Comparison of ENCODE assay signal across 1 cellular context in genomic region chr1:14438127-14438769, GRCh38.
TF ChIP-seq lines count a peak whose summit lies in the region.

No MANE protein-coding gene starts in this region.

TF ChIP-seq in SK-N-SH treated with all-trans-retinoic acid at 6 μM for 48 hours, 23 proteins besides CTCF, POLR2A, EP300 and RAD21 (continued from another document):
- TF ChIP-seq ZFP30 (CRISPR knock-in tag; IDR thresholded peaks at IDR 0.05) (no peak), ZNF565 (CRISPR knock-in tag; conservative IDR thresholded peaks at IDR 0.05; ENCODE audit: low read depth) (no peak), ZNF8 (CRISPR knock-in tag; IDR thresholded peaks at IDR 0.05) (no peak)
- TF ChIP-seq, protein P1, sequence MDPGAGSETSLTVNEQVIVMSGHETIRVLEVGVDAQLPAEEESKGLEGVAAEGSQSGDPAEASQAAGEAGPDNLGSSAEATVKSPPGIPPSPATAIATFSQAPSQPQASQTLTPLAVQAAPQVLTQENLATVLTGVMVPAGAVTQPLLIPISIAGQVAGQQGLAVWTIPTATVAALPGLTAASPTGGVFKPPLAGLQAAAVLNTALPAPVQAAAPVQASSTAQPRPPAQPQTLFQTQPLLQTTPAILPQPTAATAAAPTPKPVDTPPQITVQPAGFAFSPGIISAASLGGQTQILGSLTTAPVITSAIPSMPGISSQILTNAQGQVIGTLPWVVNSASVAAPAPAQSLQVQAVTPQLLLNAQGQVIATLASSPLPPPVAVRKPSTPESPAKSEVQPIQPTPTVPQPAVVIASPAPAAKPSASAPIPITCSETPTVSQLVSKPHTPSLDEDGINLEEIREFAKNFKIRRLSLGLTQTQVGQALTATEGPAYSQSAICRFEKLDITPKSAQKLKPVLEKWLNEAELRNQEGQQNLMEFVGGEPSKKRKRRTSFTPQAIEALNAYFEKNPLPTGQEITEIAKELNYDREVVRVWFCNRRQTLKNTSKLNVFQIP (CRISPR knock-in tag; IDR thresholded peaks at IDR 0.05; ENCODE audit: borderline replicate concordance, low read depth): no peak
- TF ChIP-seq, protein P2, sequence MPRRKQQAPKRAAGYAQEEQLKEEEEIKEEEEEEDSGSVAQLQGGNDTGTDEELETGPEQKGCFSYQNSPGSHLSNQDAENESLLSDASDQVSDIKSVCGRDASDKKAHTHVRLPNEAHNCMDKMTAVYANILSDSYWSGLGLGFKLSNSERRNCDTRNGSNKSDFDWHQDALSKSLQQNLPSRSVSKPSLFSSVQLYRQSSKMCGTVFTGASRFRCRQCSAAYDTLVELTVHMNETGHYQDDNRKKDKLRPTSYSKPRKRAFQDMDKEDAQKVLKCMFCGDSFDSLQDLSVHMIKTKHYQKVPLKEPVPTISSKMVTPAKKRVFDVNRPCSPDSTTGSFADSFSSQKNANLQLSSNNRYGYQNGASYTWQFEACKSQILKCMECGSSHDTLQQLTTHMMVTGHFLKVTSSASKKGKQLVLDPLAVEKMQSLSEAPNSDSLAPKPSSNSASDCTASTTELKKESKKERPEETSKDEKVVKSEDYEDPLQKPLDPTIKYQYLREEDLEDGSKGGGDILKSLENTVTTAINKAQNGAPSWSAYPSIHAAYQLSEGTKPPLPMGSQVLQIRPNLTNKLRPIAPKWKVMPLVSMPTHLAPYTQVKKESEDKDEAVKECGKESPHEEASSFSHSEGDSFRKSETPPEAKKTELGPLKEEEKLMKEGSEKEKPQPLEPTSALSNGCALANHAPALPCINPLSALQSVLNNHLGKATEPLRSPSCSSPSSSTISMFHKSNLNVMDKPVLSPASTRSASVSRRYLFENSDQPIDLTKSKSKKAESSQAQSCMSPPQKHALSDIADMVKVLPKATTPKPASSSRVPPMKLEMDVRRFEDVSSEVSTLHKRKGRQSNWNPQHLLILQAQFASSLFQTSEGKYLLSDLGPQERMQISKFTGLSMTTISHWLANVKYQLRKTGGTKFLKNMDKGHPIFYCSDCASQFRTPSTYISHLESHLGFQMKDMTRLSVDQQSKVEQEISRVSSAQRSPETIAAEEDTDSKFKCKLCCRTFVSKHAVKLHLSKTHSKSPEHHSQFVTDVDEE (CRISPR knock-in tag; IDR thresholded peaks at IDR 0.05): no peak
